1 cellular context compared by ENCODE assay signal in genomic region chr6:139375239-139376053, GRCh38.
TF ChIP-seq lines count a peak whose summit lies in the region.

No MANE protein-coding gene starts in this region.

TF ChIP-seq in K562, 482 proteins besides CTCF, POLR2A, EP300 and RAD21 (continued from another document and continues in another):
- TF ChIP-seq ILF3 (IDR thresholded peaks at IDR 0.05; ENCODE audit: borderline replicate concordance) (no peak), FOXA3 (CRISPR knock-in tag; conservative IDR thresholded peaks at IDR 0.05 in 1 of 2, IDR thresholded peaks at IDR 0.05 in 1 of 2) (peak; percentile 91 to 97), ZNF121 (CRISPR knock-in tag; conservative IDR thresholded peaks at IDR 0.05) (no peak), ZNF436 (CRISPR knock-in tag; IDR thresholded peaks at IDR 0.05) (no peak), CHD2 (IDR thresholded peaks at IDR 0.05; ENCODE audit: low read depth, low read length) (peak; percentile 46; the same call in 1 of the 2 replicates), ZNF639 (CRISPR knock-in tag; conservative IDR thresholded peaks at IDR 0.05 in 1 of 2, IDR thresholded peaks at IDR 0.05 in 1 of 2) (no peak), SMAD3 (CRISPR knock-in tag; conservative IDR thresholded peaks at IDR 0.05) (no peak), CBFA2T2 (conservative IDR thresholded peaks at IDR 0.05) (0 out of 2 replicates have a peak, but pooled peaks have one; percentile 8), GTF2F1 (IDR thresholded peaks at IDR 0.05; ENCODE audit: low read depth, low read length) (no peak), ZNF253 (CRISPR knock-in tag; conservative IDR thresholded peaks at IDR 0.05) (no peak), ZNF696 (CRISPR knock-in tag; conservative IDR thresholded peaks at IDR 0.05) (no peak), RHOXF2B (CRISPR knock-in tag; conservative IDR thresholded peaks at IDR 0.05) (no peak; the same call in 1 of the 2 replicates), ZNF57 (CRISPR knock-in tag; IDR thresholded peaks at IDR 0.05) (peak; percentile 15; the same call in 1 of the 2 replicates), ZNF311 (CRISPR knock-in tag; IDR thresholded peaks at IDR 0.05) (0 out of 2 replicates have a peak, but pooled peaks have one; percentile 38), TSC22D4 (tag; IDR thresholded peaks at IDR 0.05) (no peak), ARNT (IDR thresholded peaks at IDR 0.05) (peak in 1 of 2 experiments; percentile 47; a peak in 1 of 4 replicates), GATA2 (CRISPR knock-in tag; IDR thresholded peaks at IDR 0.05) (no peak), ZNF561 (CRISPR knock-in tag; conservative IDR thresholded peaks at IDR 0.05) (no peak), TARDBP (IDR thresholded peaks at IDR 0.05) (0 out of 2 replicates have a peak, but pooled peaks have one; percentile 24), GTF2B (IDR thresholded peaks at IDR 0.05; ENCODE audit: extremely low read depth, insufficient read length) (peak; percentile 39), ZNF24 (IDR thresholded peaks at IDR 0.05) (peak; percentile 75), SFPQ (IDR thresholded peaks at IDR 0.05; ENCODE audit: low read depth, low read length) (no peak), PREB (CRISPR knock-in tag; IDR thresholded peaks at IDR 0.05) (no peak), ATF1 (CRISPR knock-in tag; IDR thresholded peaks at IDR 0.05) (no peak), ATF1 (tag; IDR thresholded peaks at IDR 0.05) (peak; percentile 69), STAT5A (IDR thresholded peaks at IDR 0.05; ENCODE audit: borderline replicate concordance, low read length) (0 out of 2 replicates have a peak, but pooled peaks have one; percentile 9), ZFPM2 (CRISPR knock-in tag; IDR thresholded peaks at IDR 0.05) (no peak), RFX7 (CRISPR knock-in tag; IDR thresholded peaks at IDR 0.05) (peak; percentile 73; the same call in 1 of the 2 replicates), RFX5 (IDR thresholded peaks at IDR 0.05; ENCODE audit: low read depth, low read length) (peak; percentile 48; the same call in 1 of the 2 replicates), SMARCE1 (IDR thresholded peaks at IDR 0.05) (0 out of 2 replicates have a peak, but pooled peaks have one; percentile 13), E2F6 (IDR thresholded peaks at IDR 0.05; ENCODE audit: borderline replicate concordance in 1 of 2, extremely low read depth in 1 of 2, insufficient read depth in 1 of 2, insufficient read length in 1 of 2, low read depth in 1 of 2, low read length in 1 of 2, poor library complexity in 1 of 2, severe bottlenecking in 1 of 2) (peak in 1 of 2 experiments; percentile 97), NFRKB (IDR thresholded peaks at IDR 0.05; ENCODE audit: low read depth) (peak; percentile 85; the same call in 1 of the 2 replicates), GATAD2B (IDR thresholded peaks at IDR 0.05; ENCODE audit: borderline replicate concordance) (peak; percentile 82), PCBP1 (IDR thresholded peaks at IDR 0.05; ENCODE audit: low read depth, low read length, poor library complexity, severe bottlenecking) (no peak), MYBL2 (IDR thresholded peaks at IDR 0.05; ENCODE audit: low read depth) (no peak), MYBL2 (CRISPR knock-in tag; IDR thresholded peaks at IDR 0.05; ENCODE audit: borderline replicate concordance) (no peak), PHB2 (IDR thresholded peaks at IDR 0.05; ENCODE audit: low read depth) (0 out of 2 replicates have a peak, but pooled peaks have one; percentile 13), MECOM (CRISPR knock-in tag; IDR thresholded peaks at IDR 0.05) (no peak), POLR2AphosphoS5 (IDR thresholded peaks at IDR 0.05; ENCODE audit: control insufficient read depth, insufficient read depth, low read depth, low read length) (peak; percentile 77), SIN3A (IDR thresholded peaks at IDR 0.05; ENCODE audit: borderline replicate concordance in 2 of 2, control insufficient read depth in 1 of 2, low read depth in 2 of 2, low read length in 2 of 2) (peak; percentile 39 to 73; a peak in 2 of 4 replicates), TCF3 (CRISPR knock-in tag; IDR thresholded peaks at IDR 0.05) (peak; percentile 43; the same call in 1 of the 2 replicates), CHD1 (IDR thresholded peaks at IDR 0.05; ENCODE audit: low read length) (peak; percentile 94), U2AF2 (optimal IDR thresholded peaks at IDR 0.05; ENCODE audit: low read depth, low read length) (no peak), TCF15 (CRISPR knock-in tag; IDR thresholded peaks at IDR 0.05) (0 out of 2 replicates have a peak, but pooled peaks have one; percentile 71), SLC30A9 (CRISPR knock-in tag; IDR thresholded peaks at IDR 0.05) (no peak), TBP (optimal IDR thresholded peaks at IDR 0.05; ENCODE audit: low read depth, low read length) (peak; percentile 92), XRCC5 (IDR thresholded peaks at IDR 0.05; ENCODE audit: low read depth, low read length) (peak; percentile 91; the same call in 1 of the 2 replicates), PRDM10 (IDR thresholded peaks at IDR 0.05; ENCODE audit: partially characterized antibody) (no peak), SIX5 (IDR thresholded peaks at IDR 0.05; ENCODE audit: borderline replicate concordance in 1 of 2, insufficient read depth in 1 of 2, low read depth in 1 of 2, low read length in 2 of 2) (no peak), PYGO2 (tag; IDR thresholded peaks at IDR 0.05) (no peak), RBBP5 (IDR thresholded peaks at IDR 0.05; ENCODE audit: borderline replicate concordance, insufficient read depth, low read length, poor library complexity, severe bottlenecking) (peak; percentile 51), CTBP1 (IDR thresholded peaks at IDR 0.05; ENCODE audit: borderline replicate concordance) (peak; percentile 62), CEBPG (CRISPR knock-in tag; IDR thresholded peaks at IDR 0.05) (no peak; the same call in 1 of the 2 replicates), CEBPG (tag; conservative IDR thresholded peaks at IDR 0.05 in 1 of 2, IDR thresholded peaks at IDR 0.05 in 1 of 2) (no peak), NR1H2 (CRISPR knock-in tag; IDR thresholded peaks at IDR 0.05) (0 out of 2 replicates have a peak, but pooled peaks have one; percentile 26), ZNF707 (CRISPR knock-in tag; conservative IDR thresholded peaks at IDR 0.05) (no peak), POU5F1 (IDR thresholded peaks at IDR 0.05; ENCODE audit: borderline replicate concordance, low read depth, low read length, partially characterized antibody) (no peak), KLF13 (tag; IDR thresholded peaks at IDR 0.05; ENCODE audit: borderline replicate concordance, low read depth) (no peak), YY1 (IDR thresholded peaks at IDR 0.05; ENCODE audit: borderline replicate concordance in 1 of 3, control insufficient read depth in 1 of 3, extremely low read depth in 1 of 3, insufficient read depth in 3 of 3, insufficient read length in 1 of 3, insufficient replicate concordance in 2 of 3, low read depth in 1 of 3, low read length in 2 of 3) (peak in 2 of 3 experiments; percentile 30 to 76), GTF2A2 (tag; IDR thresholded peaks at IDR 0.05) (no peak), CBFA2T3 (IDR thresholded peaks at IDR 0.05) (0 out of 2 replicates have a peak, but pooled peaks have one; percentile 33), SIRT6 (IDR thresholded peaks at IDR 0.05; ENCODE audit: low read depth, low read length) (no peak), MYNN (IDR thresholded peaks at IDR 0.05) (peak; percentile 85), MYNN (CRISPR knock-in tag; IDR thresholded peaks at IDR 0.05) (no peak), BCOR (IDR thresholded peaks at IDR 0.05) (peak; percentile 66; the same call in 1 of the 2 replicates), SRSF3 (IDR thresholded peaks at IDR 0.05; ENCODE audit: insufficient read depth, low read length) (no peak), MTA3 (IDR thresholded peaks at IDR 0.05; ENCODE audit: borderline replicate concordance) (peak; percentile 51; the same call in 1 of the 2 replicates), ATF4 (CRISPR knock-in tag; IDR thresholded peaks at IDR 0.05) (no peak), ZBTB17 (CRISPR knock-in tag; IDR thresholded peaks at IDR 0.05) (peak; percentile 74)
